ENCODE assay signal across 11 cellular contexts in genomic region chr2:120734930-120735611, GRCh38. TPM values are rescaled to one million over a fixed set of nuclear protein-coding genes. Genes with fewer than 3 reads are reported as not detected.
DNase-seq lines count a peak whose midpoint lies in the region; ATAC-seq and TF ChIP-seq lines count a peak whose summit lies in the region.
"Had no signal": no experiment of that assay in that cellular context is flagged by ENCODE, and none has a peak within 500 bp of the region (broad histone marks: within the 10 kb centered on the region; RNA-seq: fewer than 3 reads in every experiment).

No MANE protein-coding gene starts in this region.

- H3K27me3 Mint-ChIP-seq in endodermal cell (ENCODE audit: insufficient read depth), result peaks cover 20% of the 10 kb centered on the region

- TF ChIP-seq RAD21 in neural cell (conservative IDR thresholded peaks at IDR 0.05), result no peak

- peaks cover 30% of the 10 kb centered on the region for H3K79me2 ChIP-seq in neural cell (replicated peaks; ENCODE audit: insufficient read depth, low read length)

- no peaks in the 10 kb centered on the region for H3K36me3 Mint-ChIP-seq in endodermal cell (ENCODE audit: low read depth)
- H3K36me3 Mint-ChIP-seq: CD14-positive monocyte had no signal

- no peak for TF ChIP-seq POLR2A in uterus (IDR thresholded peaks at IDR 0.05)

- TF ChIP-seq EP300 in neural cell (conservative IDR thresholded peaks at IDR 0.05; ENCODE audit: poor library complexity, severe bottlenecking), result no peak

- no peak for DNase-seq in left ventricle myocardium inferior
- no peak for DNase-seq in left cardiac atrium
- DNase-seq in endodermal cell, result peak; percentile 65
- peak in 1 of 2 donors; percentile 31 for DNase-seq in uterus
- no peak for DNase-seq in hypothalamus (lab: John Stamatoyannopoulos, UW)
- DNase-seq in NCI-H510A treated with DMSO at 0.1 percent for 48 hours (lab: John Stamatoyannopoulos, UW), result no peak

- intact Hi-C loops in left ventricle myocardium inferior (cut with micrococcal nuclease) (no loop called here), left cardiac atrium (cut with DNase I) (no loop called here), uterus (cut with DNase I; ENCODE audit: low total_unique reads) (no loop called here)

- H3K9me2 ChIP-seq in neural cell (ENCODE audit: insufficient read depth, low read length), result no peaks in the 10 kb centered on the region

- H3K4me1 Mint-ChIP-seq in endodermal cell, result peaks cover 40% of the 10 kb centered on the region

- no peaks in the 10 kb centered on the region for H4K20me1 ChIP-seq in neural cell (ENCODE audit: insufficient read depth)

- H3K27ac ChIP-seq in left ventricle myocardium inferior (replicated peaks) (peak overlapping the region; percentile 81), endodermal cell (ENCODE audit: low read depth, low read length) (peak overlapping the region; percentile 36), neural cell (ENCODE audit: low read length) (no peak overlapping the region), uterus (peak overlapping the region; percentile 83)

- H3K9ac ChIP-seq in endodermal cell (ENCODE audit: extremely low read depth, low read length, poor library complexity, severe bottlenecking) (no peak overlapping the region), neural cell (ENCODE audit: low read length) (no peak overlapping the region)

- 10 to 21% methylated on average over 16 to 31 of the region's 36 CpGs for WGBS in endodermal cell (ENCODE audit: insufficient coverage in 1 of 2, insufficient read length in 1 of 2), 2 experiments

- TF ChIP-seq CTCF in left ventricle myocardium inferior (IDR thresholded peaks at IDR 0.05; ENCODE audit: borderline replicate concordance) (no peak), endodermal cell (conservative IDR thresholded peaks at IDR 0.05) (no peak), neural cell (IDR thresholded peaks at IDR 0.05; ENCODE audit: poor library complexity, severe bottlenecking) (no peak), uterus (IDR thresholded peaks at IDR 0.05) (no peak)

- H3K4me1 ChIP-seq in left ventricle myocardium inferior (peaks cover 32% of the 10 kb centered on the region), endodermal cell (ENCODE audit: control insufficient read depth, insufficient read depth, low read length) (peaks cover 10% of the 10 kb centered on the region), uterus (peaks cover 0 to 4% of the 10 kb centered on the region in 2 donors)

- peaks cover 100% of the 10 kb centered on the region for H3K27me3 ChIP-seq in left ventricle myocardium inferior (ENCODE audit: low read depth)
- H3K27me3 ChIP-seq in endodermal cell (ENCODE audit: control insufficient read depth, insufficient read depth, low read length, poor library complexity, severe bottlenecking), result peaks cover 10% of the 10 kb centered on the region
- peaks cover 49% of the 10 kb centered on the region for H3K27me3 ChIP-seq in neural cell (ENCODE audit: insufficient read depth, low read depth, low read length)
- no peaks in the 10 kb centered on the region for H3K27me3 ChIP-seq in uterus

- no peak overlapping the region for H2AFZ ChIP-seq in neural cell (ENCODE audit: low read depth, low read length)

- no peak overlapping the region for H3K27ac Mint-ChIP-seq in endodermal cell
- H3K27ac Mint-ChIP-seq: CD14-positive monocyte had no signal

- H3K36me3 ChIP-seq in left ventricle myocardium inferior, result no peaks in the 10 kb centered on the region
- H3K36me3 ChIP-seq in endodermal cell (ENCODE audit: control insufficient read depth, insufficient read depth, low read length), result no peaks in the 10 kb centered on the region
- H3K36me3 ChIP-seq in neural cell (ENCODE audit: insufficient read depth, low read length), result no peaks in the 10 kb centered on the region
- H3K36me3 ChIP-seq in uterus, result no peaks in the 10 kb centered on the region

- ATAC-seq in left cardiac atrium (no peak), GM18502 (IDR thresholded peaks at IDR 0.05; ENCODE audit: poor library complexity, unreplicated experiment) (no peak)

- peaks cover 7% of the 10 kb centered on the region for H3F3A ChIP-seq in neural cell (ENCODE audit: insufficient read depth, low read length, poor library complexity, severe bottlenecking)

- H3K4me2 ChIP-seq in neural cell (ENCODE audit: low read length), result peak overlapping the region; percentile 55

- H3K4me3 ChIP-seq in left ventricle myocardium inferior (peak overlapping the region; percentile 69), endodermal cell (ENCODE audit: low read length) (peak overlapping the region; percentile 84), neural cell (ENCODE audit: low read length) (peak overlapping the region; percentile 77), uterus (peak overlapping the region; percentile 44 to 66)

- no peaks in the 10 kb centered on the region for H3K9me3 Mint-ChIP-seq in endodermal cell

- H3K4me3 Mint-ChIP-seq in endodermal cell, result peak overlapping the region; percentile 72

- no peaks in the 10 kb centered on the region for H3K9me3 ChIP-seq in left ventricle myocardium inferior (replicated peaks)
- H3K9me3 ChIP-seq in endodermal cell (ENCODE audit: control insufficient read depth, low read length), result no peaks in the 10 kb centered on the region
- H3K9me3 ChIP-seq in neural cell (ENCODE audit: low read length), result no peaks in the 10 kb centered on the region
- no peaks in the 10 kb centered on the region for H3K9me3 ChIP-seq in uterus

TF ChIP-seq in neural cell, 6 proteins besides CTCF, POLR2A, EP300 and RAD21:
- TF ChIP-seq POLR2AphosphoS5 (IDR thresholded peaks at IDR 0.05) (no peak), TAF1 (IDR thresholded peaks at IDR 0.05; ENCODE audit: low read depth) (no peak), MXI1 (conservative IDR thresholded peaks at IDR 0.05; ENCODE audit: poor library complexity, severe bottlenecking) (no peak), EZH2 (IDR thresholded peaks at IDR 0.05; ENCODE audit: borderline replicate concordance, insufficient read depth, low read length, poor library complexity, severe bottlenecking) (no peak), REST (IDR thresholded peaks at IDR 0.05; ENCODE audit: borderline replicate concordance) (no peak), SMC3 (conservative IDR thresholded peaks at IDR 0.05; ENCODE audit: poor library complexity) (no peak)

RNA-seq across cellular contexts. Expression of gene GLI2, which starts 0.6 kb away (rescaled TPM):
- total RNA-seq in left ventricle myocardium inferior (2.4 TPM), left cardiac atrium (1 to 10 TPM; 3.8 to 3.9 TPM), endodermal cell (10 to 100 TPM; 17.0 to 24.2 TPM), uterus (10 to 100 TPM in 2 of 4 donors, 1 to 10 TPM in 2; 2.9 to 23.6 (median 12.9) TPM)
- polyA plus RNA-seq in endodermal cell (2013, experiment 1 of 2), result 29.8 TPM
- 28.3 TPM for polyA plus RNA-seq in endodermal cell (2013, experiment 2 of 2)
- polyA plus RNA-seq in neural cell, result 0.14 and 0.48 TPM in 2 replicates
- under 0.01 and 0.46 TPM in 2 replicates for polyA minus RNA-seq in neural cell
- total RNA-seq: mononuclear cell, OCI-LY7 had no signal
- polyA plus RNA-seq: CD14-positive monocyte had no signal
